9 cellular contexts compared by ENCODE assay signal in the genomic region with DNA sequence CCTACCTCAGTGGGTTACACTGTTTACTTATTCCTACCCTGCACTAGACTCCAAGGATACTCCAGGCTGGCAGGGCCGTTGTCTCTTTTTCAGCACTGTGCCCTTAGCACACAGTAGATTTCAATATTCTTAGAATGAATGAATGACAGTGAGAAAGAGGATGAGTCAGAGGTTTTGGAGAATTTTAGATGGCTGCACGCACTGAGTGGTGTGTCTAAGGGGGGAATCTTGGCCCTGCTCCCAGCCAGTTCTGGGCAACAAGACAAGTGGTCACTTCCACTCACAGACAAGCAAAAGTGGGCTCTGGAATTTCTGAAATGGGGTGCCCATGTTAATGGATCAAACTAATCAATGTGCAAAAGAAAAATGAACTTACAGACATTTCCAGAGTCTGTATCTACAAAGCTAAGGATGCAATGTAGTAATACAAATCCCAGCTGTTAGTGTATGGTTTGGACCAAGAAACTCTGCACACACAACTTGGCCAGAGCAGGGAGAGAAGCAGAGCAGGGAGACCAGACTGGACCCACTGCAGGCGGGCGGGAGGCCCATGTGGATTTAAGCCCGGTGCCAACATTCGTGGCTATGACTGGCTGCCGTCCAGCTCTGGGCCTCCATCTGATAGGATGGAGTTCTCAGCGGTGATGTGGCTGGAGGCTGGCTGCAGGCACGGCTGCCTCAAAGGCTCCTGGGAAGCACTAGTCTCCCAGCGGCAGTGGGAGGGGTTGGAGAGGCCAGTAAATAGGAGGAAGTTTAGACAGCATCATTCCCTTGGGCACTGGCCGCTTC.
DNase-seq lines count a peak whose midpoint lies in the region; ATAC-seq, FAIRE-seq and TF ChIP-seq lines count a peak whose summit lies in the region.
"Had no signal": no experiment of that assay in that cellular context is flagged by ENCODE, and none has a peak within 500 bp of the region (broad histone marks: within the 10 kb centered on the region; RNA-seq: fewer than 3 reads in every experiment).

No MANE protein-coding gene starts in this region.

- H4K20me1 ChIP-seq in H1 (replicated peaks in 1 of 2; ENCODE audit: control insufficient read depth in 1 of 2, insufficient read depth in 2 of 2, low read length in 2 of 2): no peaks in the 10 kb centered on the region

- DNase-seq in NCI-H69 (lab: John Stamatoyannopoulos, UW) (peak; percentile 5), H1 (ENCODE audit: low read depth in 1 of 2, low spot score in 2 of 2) (peak in 1 of 2 experiments; percentile 23), mucosa of descending colon (peak; percentile 72 to 85 (median 80))
- DNase-seq in CD4-positive, alpha-beta memory T cell: no peak

- H2BK12ac ChIP-seq in H1 (ENCODE audit: low read depth, low read length): no peak overlapping the region

- H4K8ac ChIP-seq in H1 (ENCODE audit: extremely low read depth, insufficient read depth, low read length): 0 out of 2 replicates have a peak overlapping the region, but pooled peaks have one; percentile 18

- POLR2A ChIA-PET in H1 (lab: Charles Lee; ENCODE audit: partially characterized antibody): no interaction called here
- POLR2A ChIA-PET in CD4-positive, alpha-beta memory T cell (lab: Charles Lee; ENCODE audit: partially characterized antibody): no interaction called here

- no peak overlapping the region for H3K27ac Mint-ChIP-seq in CD4-positive, alpha-beta memory T cell
- H3K27ac Mint-ChIP-seq: B cell had no signal

- H4K5ac ChIP-seq in H1 (ENCODE audit: insufficient read length, low read depth, low read length): no peak overlapping the region

- WGBS in H1 (ENCODE audit: extremely low coverage in 1 of 2, insufficient coverage in 1 of 2, insufficient read length in 1 of 2, insufficient replicate concordance in 2 of 2, low coverage in 1 of 2, low lambda C conversion rate in 2 of 2, missing lambda C conversion rate in 1 of 2), 2 experiments: 85% methylated on average over 11 of the region's 11 CpGs; no CpG with 5 or more reads in 1 of the 2 experiments

- CTCF ChIA-PET in H1 (lab: Charles Lee; ENCODE audit: partially characterized antibody): no interaction called here
- CTCF ChIA-PET in CD4-positive, alpha-beta memory T cell (lab: Charles Lee; ENCODE audit: partially characterized antibody): no interaction called here

- TF ChIP-seq RAD21 in H1 (IDR thresholded peaks at IDR 0.05 in 1 of 2, conservative IDR thresholded peaks at IDR 0.05 in 1 of 2; ENCODE audit: low read depth in 2 of 2, low read length in 2 of 2): no peak

- H3K36me3 ChIP-seq in ACC112 (ENCODE audit: insufficient read depth, low read length): no peaks in the 10 kb centered on the region
- H3K36me3 ChIP-seq in H1 (ENCODE audit: control insufficient read depth in 2 of 4, insufficient read depth in 4 of 4, low read length in 3 of 4): no peaks in the 10 kb centered on the region
- H3K36me3 ChIP-seq in mucosa of descending colon (ENCODE audit: low read depth): no peaks in the 10 kb centered on the region
- H3K36me3 ChIP-seq in CD4-positive, alpha-beta memory T cell (ENCODE audit: insufficient read depth, low read length): no peaks in the 10 kb centered on the region

- H3K27me3 ChIP-seq in ACC112 (ENCODE audit: insufficient read depth, low read length) (no peaks in the 10 kb centered on the region), H1 (replicated peaks in 1 of 4; ENCODE audit: control insufficient read depth in 3 of 4, extremely low read depth in 1 of 4, insufficient read depth in 3 of 4, low read length in 3 of 4) (no peaks in the 10 kb centered on the region)
- H3K27me3 ChIP-seq in CD4-positive, alpha-beta memory T cell (ENCODE audit: insufficient read depth, low read length): no peaks in the 10 kb centered on the region

- H3K9me3 Mint-ChIP-seq in CD4-positive, alpha-beta memory T cell: peaks cover 0 to 6% (median 0%) of the 10 kb centered on the region in 8 donors

- H3K27me3 Mint-ChIP-seq in CD4-positive, alpha-beta memory T cell: peaks cover 6% of the 10 kb centered on the region in 2 donors

- no peaks in the 10 kb centered on the region for H3K36me3 Mint-ChIP-seq in CD4-positive, alpha-beta memory T cell

- H3K27ac ChIP-seq in ACC112 (ENCODE audit: low read depth, low read length): peak overlapping the region; percentile 83
- no peak overlapping the region for H3K27ac ChIP-seq in H1 (ENCODE audit: low read depth, low read length)
- no peak overlapping the region for H3K27ac ChIP-seq in CD4-positive, alpha-beta memory T cell (ENCODE audit: low read depth, low read length)

- intact Hi-C loops in mucosa of descending colon (cut with DNase I, micrococcal nuclease): no loop called here
- intact Hi-C loops in CD4-positive, alpha-beta memory T cell (cut with micrococcal nuclease): no loop called here

- H3K4me3 Mint-ChIP-seq in CD4-positive, alpha-beta memory T cell: no peak overlapping the region
- H3K4me3 Mint-ChIP-seq: B cell had no signal

- H3K79me1 ChIP-seq in H1 (ENCODE audit: low read depth, low read length): no peaks in the 10 kb centered on the region

- peaks cover 20% of the 10 kb centered on the region for H3K4me1 ChIP-seq in ACC112 (ENCODE audit: control insufficient read depth, insufficient read depth, low read length, unreplicated experiment)
- H3K4me1 ChIP-seq in H1 (replicated peaks in 1 of 4; ENCODE audit: control insufficient read depth in 3 of 4, insufficient read depth in 4 of 4, low read length in 3 of 4): no peaks in the 10 kb centered on the region
- H3K4me1 ChIP-seq in mucosa of descending colon (ENCODE audit: low read depth): no peaks in the 10 kb centered on the region
- H3K4me1 ChIP-seq in CD4-positive, alpha-beta memory T cell (ENCODE audit: insufficient read depth, low read length): no peaks in the 10 kb centered on the region

- TF ChIP-seq CTCF in H1 (IDR thresholded peaks at IDR 0.05; ENCODE audit: control extremely low read depth in 1 of 3, insufficient read depth in 1 of 3, low read depth in 1 of 3, low read length in 3 of 3) (no peak), mucosa of descending colon (IDR thresholded peaks at IDR 0.05) (no peak)

- no peak overlapping the region for H3K14ac ChIP-seq in H1 (ENCODE audit: insufficient read length)

- peak overlapping the region; percentile 63 for H3K4me3 ChIP-seq in ACC112 (ENCODE audit: low read depth, low read length)
- no peak overlapping the region for H3K4me3 ChIP-seq in H1 (ENCODE audit: extremely low read depth in 1 of 4, insufficient read depth in 2 of 4, low read depth in 3 of 4, low read length in 4 of 4)
- no peak overlapping the region for H3K4me3 ChIP-seq in mucosa of descending colon
- no peak overlapping the region for H3K4me3 ChIP-seq in CD4-positive, alpha-beta memory T cell (ENCODE audit: low read length in 2 of 2)

- no peak for FAIRE-seq in H1 (lab: Jason Lieb, UNC)

- H3K79me2 ChIP-seq in ACC112 (ENCODE audit: control insufficient read depth, insufficient read depth, low read length, unreplicated experiment) (no peaks in the 10 kb centered on the region), H1 (ENCODE audit: control insufficient read depth in 1 of 2, insufficient read depth in 2 of 2, low read length in 2 of 2) (no peaks in the 10 kb centered on the region)

- H2AFZ ChIP-seq in ACC112 (ENCODE audit: low read length, unreplicated experiment) (peak overlapping the region; percentile 93), H1 (ENCODE audit: low read length) (no peak overlapping the region)

- no peak overlapping the region for H3K4ac ChIP-seq in H1 (replicated peaks; ENCODE audit: insufficient read length, low read depth, low read length)

- ATAC-seq in mucosa of descending colon: peak; percentile 97
- ATAC-seq in GM19328 (IDR thresholded peaks at IDR 0.05; ENCODE audit: unreplicated experiment): no peak
- ATAC-seq in HG03342 (IDR thresholded peaks at IDR 0.05; ENCODE audit: unreplicated experiment): no peak
- no peak for ATAC-seq in activated CD4-positive, CD25-positive, alpha-beta regulatory T cell treated with anti-CD3 and anti-CD28 coated beads, Interleukin-2, amount 50 U/mL, for 24 hours

- H2BK120ac ChIP-seq in H1 (replicated peaks; ENCODE audit: low read depth, low read length): no peak overlapping the region

- H3K4me1 Mint-ChIP-seq in CD4-positive, alpha-beta memory T cell: no peaks in the 10 kb centered on the region
- H3K4me1 Mint-ChIP-seq: B cell had no signal

- no peak overlapping the region for H3K18ac ChIP-seq in H1 (ENCODE audit: extremely low read depth, low read length)

- no peak overlapping the region for H2BK20ac ChIP-seq in H1 (ENCODE audit: low read length)

- H3K9me3 ChIP-seq in H1 (ENCODE audit: insufficient read depth in 2 of 2, low read depth in 1 of 2, low read length in 1 of 2): no peaks in the 10 kb centered on the region; a peak in 1 of 4 replicates
- H3K9me3 ChIP-seq in mucosa of descending colon: no peaks in the 10 kb centered on the region
- H3K9me3 ChIP-seq in CD4-positive, alpha-beta memory T cell (ENCODE audit: control insufficient read depth in 1 of 2, low read length in 2 of 2): no peaks in the 10 kb centered on the region

- no peak overlapping the region for H2BK5ac ChIP-seq in H1 (ENCODE audit: low read depth, low read length)

- no peak overlapping the region for H2AK5ac ChIP-seq in H1 (ENCODE audit: low read depth, low read length)

- no peak for TF ChIP-seq EP300 in H1 (IDR thresholded peaks at IDR 0.05; ENCODE audit: borderline replicate concordance in 1 of 2, low read depth in 2 of 2, low read length in 2 of 2)

- no peak overlapping the region for H3K56ac ChIP-seq in H1 (replicated peaks; ENCODE audit: insufficient read length, low read depth, low read length)

- H3K4me2 ChIP-seq in H1 (ENCODE audit: insufficient read depth in 1 of 2, low read depth in 2 of 2, low read length in 2 of 2): no peak overlapping the region

- no peaks in the 10 kb centered on the region for H3K23me2 ChIP-seq in H1 (ENCODE audit: low read depth, low read length)

- H2BK15ac ChIP-seq in H1 (ENCODE audit: low read length): no peak overlapping the region

- no peak overlapping the region for H4K91ac ChIP-seq in H1 (replicated peaks; ENCODE audit: insufficient read length, low read length)

- H3K9ac ChIP-seq in H1 (replicated peaks in 1 of 4; ENCODE audit: extremely low read depth in 1 of 4, low read depth in 3 of 4, low read length in 3 of 4): no peak overlapping the region

- no peak overlapping the region for H3K23ac ChIP-seq in H1 (ENCODE audit: insufficient read length)

- TF ChIP-seq POLR2A in H1 (IDR thresholded peaks at IDR 0.05; ENCODE audit: control extremely low read depth in 1 of 2, low read depth in 2 of 2, low read length in 2 of 2): no peak

TF ChIP-seq in H1, 55 proteins besides CTCF, POLR2A, EP300 and RAD21:
- TF ChIP-seq BRCA1 (IDR thresholded peaks at IDR 0.05; ENCODE audit: low read depth, low read length) (no peak), TCF12 (IDR thresholded peaks at IDR 0.05; ENCODE audit: low read depth, low read length) (no peak), ZNF274 (IDR thresholded peaks at IDR 0.05; ENCODE audit: borderline replicate concordance, extremely low read depth, low read length) (no peak)

Comparison
In these comparisons a context has a peak if more than half of its experiments do, and no peak if none do; other contexts are left out.
1. DNase-seq: peak in NCI-H69 (single experiment) and mucosa of descending colon (3 of 3); none in CD4-positive, alpha-beta memory T cell (0 of 5).